Comparison of ENCODE assay signal across 9 cellular contexts in the genomic region with DNA sequence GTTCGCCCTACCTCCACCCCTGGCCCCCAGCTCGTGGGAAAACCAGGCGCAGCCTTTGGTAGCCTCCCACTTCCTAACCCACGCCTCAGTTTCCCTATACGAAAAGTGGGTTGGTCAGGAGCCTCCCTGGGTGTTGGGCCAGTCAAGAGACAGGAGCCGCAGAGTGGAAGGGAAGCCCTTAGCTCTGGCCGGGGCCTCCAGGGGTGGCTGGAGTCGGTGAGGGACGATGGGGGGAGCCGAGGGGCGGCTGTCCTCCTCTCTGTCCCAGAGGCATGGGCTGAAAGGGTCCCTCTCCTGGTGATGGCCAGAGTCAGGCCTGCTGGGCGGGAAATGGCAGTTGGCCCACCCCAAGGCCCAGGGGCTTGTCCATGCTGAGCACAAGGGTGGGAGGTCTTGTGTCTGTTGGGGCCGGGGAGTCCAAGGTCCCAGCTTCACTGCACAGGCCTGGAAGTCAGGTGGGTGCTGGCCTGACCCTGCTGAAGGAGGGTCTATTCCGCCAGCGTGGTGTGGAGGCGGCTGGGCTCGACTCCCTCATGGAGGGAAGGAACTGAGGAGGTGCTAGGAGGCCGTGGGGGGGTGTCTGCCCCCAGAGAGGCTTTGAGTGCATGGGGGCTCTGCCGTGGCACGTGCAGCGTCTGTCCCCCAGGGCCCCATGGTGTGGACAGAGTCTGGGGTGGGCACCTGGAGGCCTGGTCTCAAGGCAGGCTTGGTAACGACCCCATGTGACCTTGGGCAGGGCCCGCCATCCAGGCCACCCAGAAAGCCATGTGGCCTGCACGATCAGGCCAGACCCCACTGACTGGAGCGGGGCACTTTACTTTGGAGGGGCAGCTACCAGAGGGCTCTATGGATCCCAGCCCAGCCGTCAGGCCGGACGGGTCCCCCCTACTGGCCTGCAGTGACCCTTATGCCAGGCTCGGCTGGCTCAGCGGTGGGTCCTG. TPM values are rescaled to one million over a fixed set of nuclear protein-coding genes. Genes with fewer than 3 reads are reported as not detected.
DNase-seq lines count a peak whose midpoint lies in the region; ATAC-seq, FAIRE-seq and TF ChIP-seq lines count a peak whose summit lies in the region.
"Had no signal": no experiment of that assay in that cellular context is flagged by ENCODE, and none has a peak within 500 bp of the region (broad histone marks: within the 10 kb centered on the region; RNA-seq: fewer than 3 reads in every experiment).

No MANE protein-coding gene starts in this region.

- no peaks in the 10 kb centered on the region for H3K9me1 ChIP-seq in K562 (ENCODE audit: control insufficient read depth, insufficient read depth, low read length)

- intact Hi-C loops in K562 (cut with micrococcal nuclease), result no loop called here

- peak overlapping the region; percentile 83 to 85 for H3K4me3 Mint-ChIP-seq in activated T-cell treated with anti-CD3 and anti-CD28 coated beads, Interleukin-2, amount 50 U/mL, for 72 hours

- peak overlapping the region; percentile 40; the same call in 1 of the 2 replicates for H3K4me3 ChIP-seq in K562
- H3K4me3 ChIP-seq in lung, result peak overlapping the region; percentile 32
- H3K4me3 ChIP-seq in upper lobe of left lung, result peak overlapping the region; percentile 61 to 77 (median 71)
- H3K4me3 ChIP-seq: SK-N-MC had no signal

- H3K4me1 ChIP-seq in K562 (replicated peaks in 1 of 2; ENCODE audit: control insufficient read depth in 2 of 2, insufficient read depth in 2 of 2, low read length in 2 of 2) (peaks cover 26 to 91% of the 10 kb centered on the region in 2 experiments), lung (ENCODE audit: control insufficient read depth in 2 of 2, insufficient read depth in 2 of 2, low read length in 2 of 2) (peaks cover 0 to 29% of the 10 kb centered on the region in 2 donors), upper lobe of left lung (peaks cover 41 to 68% (median 51%) of the 10 kb centered on the region in 4 donors)

- H3K9me3 ChIP-seq in K562 (replicated peaks; ENCODE audit: control insufficient read depth, insufficient read depth, low read depth, low read length) (no peaks in the 10 kb centered on the region), lung (ENCODE audit: control insufficient read depth in 2 of 2, insufficient read depth in 1 of 2, low read length in 1 of 2) (no peaks in the 10 kb centered on the region), upper lobe of left lung (no peaks in the 10 kb centered on the region)

- in situ Hi-C loops in K562 (cut with MboI), result no loop called here

- H3K4me1 Mint-ChIP-seq in activated T-cell treated with anti-CD3 and anti-CD28 coated beads, Interleukin-2, amount 50 U/mL, for 72 hours (ENCODE audit: low read depth), result peaks cover 5% of the 10 kb centered on the region

- no peaks in the 10 kb centered on the region for H3K36me3 ChIP-seq in K562 (ENCODE audit: control insufficient read depth, insufficient read depth, low read length)
- no peaks in the 10 kb centered on the region for H3K36me3 ChIP-seq in lung (ENCODE audit: control insufficient read depth in 2 of 2, insufficient read depth in 2 of 2, low read length in 2 of 2)
- no peaks in the 10 kb centered on the region for H3K36me3 ChIP-seq in upper lobe of left lung

- H2AFZ ChIP-seq in K562 (ENCODE audit: low read depth, low read length), result peak overlapping the region; percentile 68; the same call in 1 of the 2 replicates

- TF ChIP-seq POLR2A in K562 (conservative IDR thresholded peaks at IDR 0.05) (no peak), upper lobe of left lung (IDR thresholded peaks at IDR 0.05) (no peak)

- no peak for TF ChIP-seq CTCF in K562 (IDR thresholded peaks at IDR 0.05 in 2 of 3, conservative IDR thresholded peaks at IDR 0.05 in 1 of 3; ENCODE audit: insufficient read depth in 2 of 3, low read depth in 1 of 3, low read length in 3 of 3)
- TF ChIP-seq CTCF in lung (IDR thresholded peaks at IDR 0.05; ENCODE audit: control extremely low read depth, extremely low read depth), result no peak
- no peak for TF ChIP-seq CTCF in upper lobe of left lung (IDR thresholded peaks at IDR 0.05)
- no peak for TF ChIP-seq CTCF in GM10248 (IDR thresholded peaks at IDR 0.05; ENCODE audit: control extremely low read depth, extremely low read depth, low read depth, missing control alignments)

- no peak for FAIRE-seq in K562 (lab: Jason Lieb, UNC)

- H3K9me3 Mint-ChIP-seq in activated T-cell treated with anti-CD3 and anti-CD28 coated beads, Interleukin-2, amount 50 U/mL, for 72 hours, result no peaks in the 10 kb centered on the region

- peak overlapping the region; percentile 70 for H3K27ac ChIP-seq in K562 (ENCODE audit: extremely low read depth, low read depth, low read length)
- H3K27ac ChIP-seq in lung (ENCODE audit: low read depth in 1 of 2, low read length in 1 of 2), result peak overlapping the region; percentile 33 to 90
- H3K27ac ChIP-seq in upper lobe of left lung, result peak overlapping the region; percentile 97 to 99 (median 98)
- H3K27ac ChIP-seq: SK-N-MC had no signal

- no TSS peak for BruUV-seq in K562 (replicated peaks; lab: Mats Ljungman, UMichigan)

- DNase-seq in activated T-cell treated with anti-CD3 and anti-CD28 coated beads, Interleukin-2, amount 50 U/mL, for 72 hours, result no peak
- no peak for DNase-seq in activated T-cell treated with anti-CD3 and anti-CD28 coated beads, Interleukin-2, amount 50 U/mL, for 1 hour
- DNase-seq in K562 (ENCODE audit: extremely low read depth in 1 of 4, low spot score in 3 of 4) (no peak), lung (ENCODE audit: low spot score) (no peak), upper lobe of left lung (peak in 1 of 2 donors; percentile 72), A172 (ENCODE audit: low spot score) (no peak), UCSD-AML1 (lab: John Stamatoyannopoulos, UW; ENCODE audit: unreplicated experiment) (no peak), GM10248 (ENCODE audit: extremely low spot score) (no peak)

- no peak for ATAC-seq in activated T-cell treated with anti-CD3 and anti-CD28 coated beads, Interleukin-2, amount 50 U/mL, for 72 hours (replicated peaks in 1 of 2)
- ATAC-seq in K562 (no peak), lung (ENCODE audit: insufficient read depth, low FRiP score) (no peak), upper lobe of left lung (ENCODE audit: low FRiP score in 2 of 2) (no peak)

- no peaks in the 10 kb centered on the region; the same call in 2 of the 3 replicates for H3K79me2 ChIP-seq in K562 (ENCODE audit: control insufficient read depth, insufficient read depth, low read length)

- H3K27me3 ChIP-seq in K562 (ENCODE audit: control insufficient read depth in 2 of 2, insufficient read depth in 2 of 2, low read length in 2 of 2), result no peaks in the 10 kb centered on the region
- no peaks in the 10 kb centered on the region for H3K27me3 ChIP-seq in lung (ENCODE audit: control insufficient read depth, insufficient read depth)
- no peaks in the 10 kb centered on the region for H3K27me3 ChIP-seq in upper lobe of left lung

- no peaks in the 10 kb centered on the region for H4K20me1 ChIP-seq in K562 (replicated peaks; ENCODE audit: control insufficient read depth, insufficient read depth, low read length)

- TF ChIP-seq RAD21 in K562 (CRISPR knock-in tag; conservative IDR thresholded peaks at IDR 0.05 in 1 of 2, IDR thresholded peaks at IDR 0.05 in 1 of 2), result no peak

- H3K36me3 Mint-ChIP-seq in activated T-cell treated with anti-CD3 and anti-CD28 coated beads, Interleukin-2, amount 50 U/mL, for 72 hours (ENCODE audit: insufficient read depth in 2 of 2), result peaks cover 2 to 3% of the 10 kb centered on the region in 2 donors

- WGBS in K562 (ENCODE audit: insufficient coverage, low coverage, missing lambda C conversion rate), result 81% methylated on average over 22 of the region's 30 CpGs
- WGBS in lung, 2 donors, result 53 to 72% methylated on average over 28 to 30 of the region's 30 CpGs
- WGBS in upper lobe of left lung, 2 donors, result 63 to 65% methylated on average over 9 to 28 of the region's 30 CpGs

- peak overlapping the region; percentile 61 to 85 for H3K9ac ChIP-seq in K562 (ENCODE audit: insufficient read depth in 1 of 2, low read depth in 2 of 2, low read length in 2 of 2)

- no peak overlapping the region for H3K27ac Mint-ChIP-seq in activated T-cell treated with anti-CD3 and anti-CD28 coated beads, Interleukin-2, amount 50 U/mL, for 72 hours

- CTCF ChIA-PET in K562 (lab: Yijun Ruan, JAX; ENCODE audit: low intra/inter-chr PET ratio), result no interaction called here
- CTCF ChIA-PET in GM10248 (lab: Yijun Ruan, JAX), result interaction anchor here (1.0 to 2.0 kb wide), 7 partner anchors 9 to 201 kb away, joined by 3 to 6 read pairs (median 3); no protein-coding TSS in a partner anchor

- no peak for TF ChIP-seq EP300 in K562 (IDR thresholded peaks at IDR 0.05; ENCODE audit: low read length)
- no peak for TF ChIP-seq EP300 in upper lobe of left lung (IDR thresholded peaks at IDR 0.05)

- H3K4me2 ChIP-seq in K562 (ENCODE audit: insufficient read depth, low read length), result peak overlapping the region; percentile 24; the same call in 1 of the 2 replicates

- POLR2A ChIA-PET in K562 (lab: Yijun Ruan, JAX) (interaction anchor here (0.6 to 1.0 kb wide), 5 partner anchors 9 to 727 kb away, joined by 3 read pairs; no protein-coding TSS in a partner anchor), GM10248 (lab: Yijun Ruan, JAX) (interaction anchor here (0.9 to 1.5 kb wide), 7 partner anchors 9 to 131 kb away, joined by 3 to 11 read pairs (median 3); no protein-coding TSS in a partner anchor)

- no peaks in the 10 kb centered on the region for H3K27me3 Mint-ChIP-seq in activated T-cell treated with anti-CD3 and anti-CD28 coated beads, Interleukin-2, amount 50 U/mL, for 72 hours (ENCODE audit: low read depth)

RNA-seq across cellular contexts. Expression of gene SLC16A3, which starts 1.1 kb away (rescaled TPM):
- 10 to 100 TPM; 42.8 to 74.5 TPM for total RNA-seq in activated T-cell treated with anti-CD3 and anti-CD28 coated beads, Interleukin-2, amount 50 U/mL, for 72 hours
- total RNA-seq in K562 (2011; cell fraction: chromatin; rRNA removed; ENCODE audit: low replicate concordance), result 2.9 and 6.6 TPM in 2 replicates
- total RNA-seq in K562 (2011; cell fraction: nucleolus; rRNA removed), result 10.0 and 10.5 TPM in 2 replicates
- 4.4 and 5.7 TPM in 2 replicates for total RNA-seq in K562 (2011; cell fraction: nucleoplasm; rRNA removed)
- total RNA-seq in K562 (2014; rRNA removed) (1.8 and 2.5 TPM in 2 replicates), K562 (2014; rRNA removed; fragmentation: Illumina TruSeq; extraction: Trizol) (0.11 and 0.13 TPM in 2 replicates), K562 (2015; rRNA removed; fragmentation: Illumina TruSeq; extraction: Trizol) (1.0 and 1.2 TPM in 2 replicates), K562 (2021) (2.9 and 5.4 TPM in 2 replicates), lung (100 to 1,000 TPM in 1 of 2 donors, 10 to 100 TPM in 1; 31.0 to 154 TPM), upper lobe of left lung (100 to 1,000 TPM in 3 of 6 donors, 10 to 100 TPM in 3; 33.5 to 134 (median 102) TPM)
- polyA plus RNA-seq in K562 (2011; rRNA removed) (3.7 and 8.3 TPM in 2 replicates), K562 (2014; fragmentation: Illumina TruSeq; extraction: Trizol) (0.58 and 0.78 TPM in 2 replicates), K562 (2014; fragmentation: Nextera tagmentation; extraction: Ambion mirVana) (not detected), K562 (2014; rRNA removed) (0.81 and 1.9 TPM in 2 replicates), lung (100 to 1,000 TPM in 1 of 2 donors, 10 to 100 TPM in 1; 33.2 to 309 TPM)
- 9.7 and 12.8 TPM in 2 replicates for polyA plus RNA-seq in K562 (2011; cell fraction: cytosol; rRNA removed)
- polyA plus RNA-seq in K562 (2011; cell fraction: nucleus; rRNA removed), result 9.1 and 10.2 TPM in 2 replicates
- polyA plus RNA-seq in K562 (2012), result 4.9 and 9.3 TPM in 2 replicates
- polyA minus RNA-seq in K562 (2011; rRNA and poly(A)+ RNA removed), result 2.9 and 3.7 TPM in 2 replicates
- 7.0 and 15.5 TPM in 2 replicates for polyA minus RNA-seq in K562 (2011; cell fraction: cytosol; rRNA and poly(A)+ RNA removed)
- polyA minus RNA-seq in K562 (2011; cell fraction: nucleus; rRNA and poly(A)+ RNA removed), result 4.8 and 6.9 TPM in 2 replicates
- 65.3 and 66.7 TPM in 2 replicates for total RNA-seq in A172 (2014; rRNA removed; shearing (Covaris generic))

RNA-seq across cellular contexts. Expression of gene CCDC57, which starts 17.3 kb away (rescaled TPM):
- total RNA-seq in activated T-cell treated with anti-CD3 and anti-CD28 coated beads, Interleukin-2, amount 50 U/mL, for 72 hours, result 10 to 100 TPM; 76.9 to 78.8 TPM
- total RNA-seq in K562 (2011; cell fraction: chromatin; rRNA removed; ENCODE audit: low replicate concordance), result 238 and 466 TPM in 2 replicates
- 176 and 211 TPM in 2 replicates for total RNA-seq in K562 (2011; cell fraction: nucleolus; rRNA removed)
- 135 and 163 TPM in 2 replicates for total RNA-seq in K562 (2011; cell fraction: nucleoplasm; rRNA removed)
- total RNA-seq in K562 (2014; rRNA removed), result 13.6 and 19.0 TPM in 2 replicates
- 10.7 TPM in 2 replicates for total RNA-seq in K562 (2014; rRNA removed; fragmentation: Illumina TruSeq; extraction: Trizol)
- total RNA-seq in K562 (2015; rRNA removed; fragmentation: Illumina TruSeq; extraction: Trizol), result 17.1 and 18.1 TPM in 2 replicates
- total RNA-seq in K562 (2021), result 33.8 and 36.0 TPM in 2 replicates
- polyA plus RNA-seq in K562 (2011; rRNA removed), result 26.3 and 31.1 TPM in 2 replicates
- 15.4 and 18.8 TPM in 2 replicates for polyA plus RNA-seq in K562 (2011; cell fraction: cytosol; rRNA removed)
- polyA plus RNA-seq in K562 (2011; cell fraction: nucleus; rRNA removed), result 146 and 224 TPM in 2 replicates
- polyA plus RNA-seq in K562 (2012), result 20.1 and 38.4 TPM in 2 replicates
- polyA plus RNA-seq in K562 (2014; fragmentation: Illumina TruSeq; extraction: Trizol), result 12.9 and 19.9 TPM in 2 replicates
- 1 to 10 TPM in 1 of 2 experiments, under 1 TPM in 1; 0.83 to 1.1 TPM for polyA plus RNA-seq in K562 (2014; fragmentation: Nextera tagmentation; extraction: Ambion mirVana)
- 34.8 and 36.2 TPM in 2 replicates for polyA plus RNA-seq in K562 (2014; rRNA removed)
- 15.9 and 16.8 TPM in 2 replicates for polyA minus RNA-seq in K562 (2011; rRNA and poly(A)+ RNA removed)
- polyA minus RNA-seq in K562 (2011; cell fraction: cytosol; rRNA and poly(A)+ RNA removed), result 12.2 and 13.1 TPM in 2 replicates
- 47.4 and 49.1 TPM in 2 replicates for polyA minus RNA-seq in K562 (2011; cell fraction: nucleus; rRNA and poly(A)+ RNA removed)
- total RNA-seq in lung, result 10 to 100 TPM; 33.2 to 89.4 TPM
- 100 to 1,000 TPM in 1 of 2 donors, 10 to 100 TPM in 1; 60.4 to 128 TPM for polyA plus RNA-seq in lung
- 100 to 1,000 TPM in 2 of 6 donors, 10 to 100 TPM in 4; 52.9 to 204 (median 71.8) TPM for total RNA-seq in upper lobe of left lung
- total RNA-seq in A172 (2014; rRNA removed; shearing (Covaris generic)), result 8.9 and 14.6 TPM in 2 replicates

RNA-seq across cellular contexts. Expression of gene CSNK1D, which starts 43.5 kb away (rescaled TPM):
- 100 to 1,000 TPM; 166 to 170 TPM for total RNA-seq in activated T-cell treated with anti-CD3 and anti-CD28 coated beads, Interleukin-2, amount 50 U/mL, for 72 hours
- total RNA-seq in K562 (2011; cell fraction: chromatin; rRNA removed; ENCODE audit: low replicate concordance), result 268 and 441 TPM in 2 replicates
- total RNA-seq in K562 (2011; cell fraction: nucleolus; rRNA removed), result 196 and 213 TPM in 2 replicates
- 179 and 187 TPM in 2 replicates for total RNA-seq in K562 (2011; cell fraction: nucleoplasm; rRNA removed)
- total RNA-seq in K562 (2014; rRNA removed) (26.1 and 39.0 TPM in 2 replicates), K562 (2014; rRNA removed; fragmentation: Illumina TruSeq; extraction: Trizol) (35.9 and 41.3 TPM in 2 replicates), K562 (2015; rRNA removed; fragmentation: Illumina TruSeq; extraction: Trizol) (35.7 and 36.6 TPM in 2 replicates), K562 (2021) (95.3 and 114 TPM in 2 replicates), lung (100 to 1,000 TPM in 1 of 2 donors, 10 to 100 TPM in 1; 72.7 to 160 TPM), upper lobe of left lung (100 to 1,000 TPM in 4 of 6 donors, 10 to 100 TPM in 2; 80.6 to 228 (median 152) TPM)
- polyA plus RNA-seq in K562 (2011; rRNA removed) (82.8 and 96.8 TPM in 2 replicates), K562 (2014; fragmentation: Illumina TruSeq; extraction: Trizol) (123 and 133 TPM in 2 replicates), K562 (2014; fragmentation: Nextera tagmentation; extraction: Ambion mirVana) (1 to 10 TPM; 6.5 to 7.4 TPM), K562 (2014; rRNA removed) (81.0 and 90.3 TPM in 2 replicates), lung (100 to 1,000 TPM; 110 to 137 TPM)
- polyA plus RNA-seq in K562 (2011; cell fraction: cytosol; rRNA removed), result 51.5 and 60.4 TPM in 2 replicates
- polyA plus RNA-seq in K562 (2011; cell fraction: nucleus; rRNA removed), result 306 and 488 TPM in 2 replicates
- 102 and 106 TPM in 2 replicates for polyA plus RNA-seq in K562 (2012)
- polyA minus RNA-seq in K562 (2011; rRNA and poly(A)+ RNA removed), result 56.2 and 74.7 TPM in 2 replicates
- 45.7 and 51.3 TPM in 2 replicates for polyA minus RNA-seq in K562 (2011; cell fraction: cytosol; rRNA and poly(A)+ RNA removed)
- 71.1 and 74.9 TPM in 2 replicates for polyA minus RNA-seq in K562 (2011; cell fraction: nucleus; rRNA and poly(A)+ RNA removed)
- 19.9 and 20.9 TPM in 2 replicates for total RNA-seq in A172 (2014; rRNA removed; shearing (Covaris generic))
